ENCODE assay signal across 8 cellular contexts in genomic region chr13:20475927-20476691, GRCh38. TPM values are rescaled to one million over a fixed set of nuclear protein-coding genes. Genes with fewer than 3 reads are reported as not detected.
DNase-seq lines count a peak whose midpoint lies in the region; ATAC-seq lines count a peak whose summit lies in the region.

No MANE protein-coding gene starts in this region.

- DNase-seq in left cardiac atrium (no peak), Right ventricle myocardium inferior (ENCODE audit: missing footprints) (no peak), iPS-NIHi7 (ENCODE audit: extremely low spot score) (peak; percentile 47), hepatic stellate cell (ENCODE audit: low spot score) (no peak), DMS114 treated with DMSO at 0.1 percent for 48 hours (lab: John Stamatoyannopoulos, UW; ENCODE audit: unreplicated experiment) (no peak)
- peak; percentile 33 to 35 for DNase-seq in activated CD4-positive, alpha-beta T cell treated with anti-CD3 and anti-CD28 coated beads, Interleukin-2, amount 50 U/mL, for 4 hours
- peak; percentile 25 to 59 for DNase-seq in stimulated activated CD8-positive, alpha-beta memory T cell treated with anti-CD3 and anti-CD28 coated beads, Interleukin-7, amount 100 ng/mL, for 48 hours (ENCODE audit: extremely low read depth in 1 of 2, low read depth in 1 of 2)

- intact Hi-C loops in left cardiac atrium (cut with DNase I) = no loop called here
- intact Hi-C loops in Right ventricle myocardium inferior (cut with DNase I) = no loop called here

- ATAC-seq in left cardiac atrium = peak; percentile 33 to 71
- no peak for ATAC-seq in Right ventricle myocardium inferior
- peak; percentile 94 for ATAC-seq in HG03378 (IDR thresholded peaks at IDR 0.05; ENCODE audit: unreplicated experiment)

RNA-seq across cellular contexts. Expression of gene CRYL1, which starts 49.5 kb away (rescaled TPM):
- 10 to 100 TPM; 24.9 to 31.0 TPM for total RNA-seq in left cardiac atrium
- total RNA-seq in Right ventricle myocardium inferior = 19.8 TPM

Comparison
In these comparisons a context has a peak if more than half of its experiments do, and no peak if none do; other contexts are left out.
1. DNase-seq: peak in activated CD4-positive, alpha-beta T cell treated with anti-CD3 and anti-CD28 coated beads, Interleukin-2, amount 50 U/mL, for 4 hours (2 of 2), iPS-NIHi7 (single experiment) and stimulated activated CD8-positive, alpha-beta memory T cell treated with anti-CD3 and anti-CD28 coated beads, Interleukin-7, amount 100 ng/mL, for 48 hours (2 of 2); none in left cardiac atrium (single experiment), Right ventricle myocardium inferior (single experiment), hepatic stellate cell (single experiment) and DMS114 treated with DMSO at 0.1 percent for 48 hours (single experiment).